ENCODE assay signal across 28 cellular contexts in the genomic region with DNA sequence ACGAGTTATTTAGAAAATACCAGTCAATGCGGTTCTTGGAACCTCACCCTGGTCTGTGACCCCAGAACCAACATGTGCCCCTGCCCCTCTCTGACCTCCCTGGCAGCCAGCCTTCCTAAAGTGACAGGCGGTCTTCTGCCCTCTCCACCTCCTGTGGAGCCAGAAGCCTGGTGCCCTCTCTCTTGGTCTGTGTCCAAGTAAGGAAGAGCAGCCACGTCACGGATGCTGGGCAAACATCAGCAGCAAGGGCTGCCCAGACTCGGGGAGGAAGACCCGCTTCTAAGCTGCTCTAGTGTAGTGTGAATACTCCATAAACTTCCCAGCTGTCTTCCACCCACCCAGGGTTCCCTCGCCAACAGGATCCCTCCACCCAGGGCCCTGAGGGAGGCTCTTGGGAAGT.
"Had no signal": no experiment of that assay in that cellular context is flagged by ENCODE, and none has a peak within 500 bp of the region (broad histone marks: within the 10 kb centered on the region; RNA-seq: fewer than 3 reads in every experiment).

No MANE protein-coding gene starts in this region.

- H3K27me3 ChIP-seq: breast epithelium, cardiac muscle cell, gastrocnemius medialis, hepatocyte had no signal

- H3K4me2 ChIP-seq: hepatocyte had no signal

- DNase-seq: activated B cell treated with CpG ODN at 0.5 μM for 24 hours; activated CD4-positive, alpha-beta T cell treated with anti-CD3 and anti-CD28 coated beads for 48 hours; activated CD4-positive, alpha-beta T cell treated with anti-CD3 and anti-CD28 coated beads, Interleukin-2, amount 50 U/mL, for 1 hour; activated CD4-positive, alpha-beta T cell treated with anti-CD3 and anti-CD28 coated beads, Interleukin-2, amount 50 U/mL, for 48 hours; activated CD8-positive, alpha-beta memory T cell treated with anti-CD3 and anti-CD28 coated beads for 24 hours; activated CD8-positive, alpha-beta T cell treated with anti-CD3 and anti-CD28 coated beads for 36 hours; activated effector memory CD4-positive, alpha-beta T cell treated with Interleukin-2 at 50 U/mL for 16 hours; activated gamma-delta T cell treated with Interleukin-2 at 50 U/mL for 16 hours; activated naive CD4-positive, alpha-beta T cell treated with anti-CD3 and anti-CD28 coated beads, Interleukin-2, amount 50 U/mL, for 16 hours; activated naive CD4-positive, alpha-beta T cell treated with Interleukin-2 at 50 U/mL for 16 hours; activated T-cell treated with anti-CD3 and anti-CD28 coated beads, Interleukin-2, amount 50 U/mL, for 4 hours; amniotic stem cell; dorsolateral prefrontal cortex; effector memory CD8-positive, alpha-beta T cell; erythroblast; foreskin keratinocyte; gastrocnemius medialis; glutamatergic neuron; heart left ventricle; T1000; WERI-Rb-1 had no signal

- H3K36me3 ChIP-seq: breast epithelium, cardiac muscle cell, esophagus muscularis mucosa, gastrocnemius medialis, heart left ventricle, WERI-Rb-1 had no signal

- H2AFZ ChIP-seq: hepatocyte had no signal

- H3K4me3 ChIP-seq: breast epithelium, cardiac muscle cell, coronary artery, dorsolateral prefrontal cortex, esophagus muscularis mucosa, gastrocnemius medialis, heart left ventricle, hepatocyte had no signal

- ATAC-seq: activated CD4-positive, CD25-positive, alpha-beta regulatory T cell treated with anti-CD3 and anti-CD28 coated beads, Interleukin-2, amount 50 U/mL, for 24 hours; activated CD8-positive, alpha-beta T cell treated with anti-CD3 and anti-CD28 coated beads for 36 hours; activated T-cell treated with anti-CD3 and anti-CD28 coated beads, Interleukin-2, amount 50 U/mL, for 4 hours; activated T-helper 17 cell treated with anti-CD3 and anti-CD28 coated beads, Interleukin-2, amount 50 U/mL, for 72 hours; effector memory CD8-positive, alpha-beta T cell; foreskin keratinocyte; gastrocnemius medialis; heart left ventricle had no signal

- H3K27ac ChIP-seq: breast epithelium, cardiac muscle cell, coronary artery, dorsolateral prefrontal cortex, esophagus muscularis mucosa, foreskin keratinocyte, gastrocnemius medialis, heart left ventricle, hepatocyte, WERI-Rb-1 had no signal

- H3K4me1 ChIP-seq: breast epithelium, esophagus muscularis mucosa, foreskin keratinocyte, gastrocnemius medialis, heart left ventricle had no signal
